2 cellular contexts compared by ENCODE assay signal in the genomic region with DNA sequence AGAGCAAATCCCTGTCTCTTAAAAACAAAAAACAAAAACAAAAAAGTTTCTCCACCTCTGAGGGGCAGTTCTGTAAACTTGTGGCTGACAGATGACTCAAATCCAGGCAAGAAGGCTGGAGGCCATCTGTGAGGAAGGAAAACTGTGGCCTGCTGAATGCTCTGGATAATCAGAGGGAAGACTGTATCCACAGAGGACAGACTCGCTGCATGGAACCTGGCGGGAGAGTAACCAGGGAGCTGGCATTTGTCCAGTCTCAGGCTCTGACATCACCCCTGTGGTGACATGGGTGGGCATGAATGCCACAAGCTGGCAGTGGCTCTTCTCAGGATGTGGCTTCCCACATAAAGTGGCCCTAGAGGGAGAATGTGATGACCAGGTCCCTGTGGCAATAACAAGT.
TF ChIP-seq lines count a peak whose summit lies in the region.

No MANE protein-coding gene starts in this region.

TF ChIP-seq in H1, 55 proteins besides CTCF, POLR2A, EP300 and RAD21:
- TF ChIP-seq FOSL1 (IDR thresholded peaks at IDR 0.05; ENCODE audit: insufficient read depth, low read depth, low read length) (no peak), RXRA (IDR thresholded peaks at IDR 0.05; ENCODE audit: insufficient read depth, low read depth, low read length) (no peak), HDAC6 (IDR thresholded peaks at IDR 0.05; ENCODE audit: low read depth, low read length) (no peak), GTF2F1 (IDR thresholded peaks at IDR 0.05; ENCODE audit: borderline replicate concordance, low read depth, low read length) (no peak), PHF8 (conservative IDR thresholded peaks at IDR 0.05; ENCODE audit: low read depth, low read length) (no peak), TAF7 (optimal IDR thresholded peaks at IDR 0.05; ENCODE audit: borderline replicate concordance, low read depth, low read length) (no peak), EZH2 (IDR thresholded peaks at IDR 0.05; ENCODE audit: low read depth, low read length, severe bottlenecking) (no peak)
- TF ChIP-seq, protein P1, sequence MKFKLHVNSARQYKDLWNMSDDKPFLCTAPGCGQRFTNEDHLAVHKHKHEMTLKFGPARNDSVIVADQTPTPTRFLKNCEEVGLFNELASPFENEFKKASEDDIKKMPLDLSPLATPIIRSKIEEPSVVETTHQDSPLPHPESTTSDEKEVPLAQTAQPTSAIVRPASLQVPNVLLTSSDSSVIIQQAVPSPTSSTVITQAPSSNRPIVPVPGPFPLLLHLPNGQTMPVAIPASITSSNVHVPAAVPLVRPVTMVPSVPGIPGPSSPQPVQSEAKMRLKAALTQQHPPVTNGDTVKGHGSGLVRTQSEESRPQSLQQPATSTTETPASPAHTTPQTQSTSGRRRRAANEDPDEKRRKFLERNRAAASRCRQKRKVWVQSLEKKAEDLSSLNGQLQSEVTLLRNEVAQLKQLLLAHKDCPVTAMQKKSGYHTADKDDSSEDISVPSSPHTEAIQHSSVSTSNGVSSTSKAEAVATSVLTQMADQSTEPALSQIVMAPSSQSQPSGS (IDR thresholded peaks at IDR 0.05; ENCODE audit: low read length): no peak
- TF ChIP-seq, protein P2, sequence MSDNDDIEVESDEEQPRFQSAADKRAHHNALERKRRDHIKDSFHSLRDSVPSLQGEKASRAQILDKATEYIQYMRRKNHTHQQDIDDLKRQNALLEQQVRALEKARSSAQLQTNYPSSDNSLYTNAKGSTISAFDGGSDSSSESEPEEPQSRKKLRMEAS (IDR thresholded peaks at IDR 0.05): no peak
TF ChIP-seq in H1: peak in this region for 0.

TF ChIP-seq in HEK293T, 16 proteins besides CTCF, POLR2A, EP300 and RAD21:
- TF ChIP-seq LEF1 (IDR thresholded peaks at IDR 0.05; ENCODE audit: borderline replicate concordance) (no peak), HDGF (IDR thresholded peaks at IDR 0.05; ENCODE audit: borderline replicate concordance) (no peak), L3MBTL2 (conservative IDR thresholded peaks at IDR 0.05) (no peak), FOXM1 (IDR thresholded peaks at IDR 0.05; ENCODE audit: borderline replicate concordance) (no peak), FOXA1 (IDR thresholded peaks at IDR 0.05) (no peak), ZNF384 (IDR thresholded peaks at IDR 0.05) (no peak), BHLHE40 (IDR thresholded peaks at IDR 0.05; ENCODE audit: borderline replicate concordance) (no peak), FOXK2 (IDR thresholded peaks at IDR 0.05) (no peak), SP1 (IDR thresholded peaks at IDR 0.05) (no peak), ELF4 (IDR thresholded peaks at IDR 0.05) (no peak)
- TF ChIP-seq, protein P3, sequence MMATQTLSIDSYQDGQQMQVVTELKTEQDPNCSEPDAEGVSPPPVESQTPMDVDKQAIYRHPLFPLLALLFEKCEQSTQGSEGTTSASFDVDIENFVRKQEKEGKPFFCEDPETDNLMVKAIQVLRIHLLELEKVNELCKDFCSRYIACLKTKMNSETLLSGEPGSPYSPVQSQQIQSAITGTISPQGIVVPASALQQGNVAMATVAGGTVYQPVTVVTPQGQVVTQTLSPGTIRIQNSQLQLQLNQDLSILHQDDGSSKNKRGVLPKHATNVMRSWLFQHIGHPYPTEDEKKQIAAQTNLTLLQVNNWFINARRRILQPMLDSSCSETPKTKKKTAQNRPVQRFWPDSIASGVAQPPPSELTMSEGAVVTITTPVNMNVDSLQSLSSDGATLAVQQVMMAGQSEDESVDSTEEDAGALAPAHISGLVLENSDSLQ (IDR thresholded peaks at IDR 0.05): no peak
TF ChIP-seq in HEK293T: peak in this region for 0.
